In genomic region chr3:31577232-31577631, GRCh38 we compare ENCODE assay signal across 2 cellular contexts.
TF ChIP-seq lines count a peak whose summit lies in the region.

No MANE protein-coding gene starts in this region.

TF ChIP-seq in A549, 52 proteins besides CTCF, POLR2A, EP300 and RAD21:
- TF ChIP-seq MAFK (IDR thresholded peaks at IDR 0.05; ENCODE audit: partially characterized antibody): peak; percentile 12
- TF ChIP-seq CHD4 (IDR thresholded peaks at IDR 0.05; ENCODE audit: borderline replicate concordance): no peak

TF ChIP-seq in K562, 482 proteins besides CTCF, POLR2A, EP300 and RAD21:
- TF ChIP-seq SPI1 (IDR thresholded peaks at IDR 0.05; ENCODE audit: borderline replicate concordance, low read depth, low read length) (no peak), BRD4 (IDR thresholded peaks at IDR 0.05) (no peak), FOXK2 (conservative IDR thresholded peaks at IDR 0.05 in 1 of 2, IDR thresholded peaks at IDR 0.05 in 1 of 2; ENCODE audit: low read depth in 2 of 2) (no peak), CCNT2 (IDR thresholded peaks at IDR 0.05; ENCODE audit: borderline replicate concordance, extremely low read depth, insufficient read length, low read depth, low read length) (no peak), ZNF717 (CRISPR knock-in tag; IDR thresholded peaks at IDR 0.05) (no peak), ZNF134 (CRISPR knock-in tag; conservative IDR thresholded peaks at IDR 0.05) (no peak), ZNF695 (CRISPR knock-in tag; IDR thresholded peaks at IDR 0.05) (no peak), GTF2E2 (tag; IDR thresholded peaks at IDR 0.05) (no peak), TAF15 (IDR thresholded peaks at IDR 0.05; ENCODE audit: low read depth, low read length) (no peak), POLR2B (IDR thresholded peaks at IDR 0.05; ENCODE audit: low read depth, partially characterized antibody) (no peak), C11orf30 (IDR thresholded peaks at IDR 0.05; ENCODE audit: low read depth) (peak; percentile 64), ZNF316 (IDR thresholded peaks at IDR 0.05) (peak; percentile 80), NR2F6 (CRISPR knock-in tag; IDR thresholded peaks at IDR 0.05) (no peak), NKRF (IDR thresholded peaks at IDR 0.05; ENCODE audit: borderline replicate concordance) (no peak), FOXJ2 (tag; IDR thresholded peaks at IDR 0.05) (no peak), MAFG (tag; conservative IDR thresholded peaks at IDR 0.05) (peak; percentile 31; the same call in 1 of the 2 replicates), PURB (CRISPR knock-in tag; IDR thresholded peaks at IDR 0.05; ENCODE audit: low read depth) (no peak), ZNF311 (CRISPR knock-in tag; IDR thresholded peaks at IDR 0.05) (no peak)
TF ChIP-seq in K562: peak in this region for 3.
